ENCODE assay signal across 23 cellular contexts in the genomic region with DNA sequence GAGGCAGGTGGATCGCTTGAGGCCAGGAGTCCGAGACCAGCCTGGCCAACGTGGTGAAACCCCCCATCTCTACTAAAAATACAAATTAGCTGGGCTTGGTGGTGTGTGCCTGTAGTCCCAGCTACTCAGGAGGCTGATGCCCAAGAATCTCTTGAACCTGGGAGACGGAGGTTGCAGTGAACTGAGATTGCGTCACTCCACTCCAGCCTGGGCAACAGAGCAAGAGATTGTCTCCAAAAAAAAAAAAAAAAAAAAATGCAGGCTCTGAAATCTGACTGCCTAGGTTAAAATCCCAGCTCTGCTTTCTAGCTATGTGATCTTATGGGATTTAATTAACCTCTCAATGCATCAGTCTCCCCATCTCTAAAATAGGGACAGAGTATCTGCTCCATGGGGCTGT. TPM values are rescaled to one million over a fixed set of nuclear protein-coding genes. Genes with fewer than 3 reads are reported as not detected.
A peak's percentile ranks its signal among the peaks of the same experiment; 100 is the strongest.
DNase-seq lines count a peak whose midpoint lies in the region; ATAC-seq, FAIRE-seq and TF ChIP-seq lines count a peak whose summit lies in the region.
"Had no signal": no experiment of that assay in that cellular context is flagged by ENCODE, and none has a peak within 500 bp of the region (broad histone marks: within the 10 kb centered on the region; RNA-seq: fewer than 3 reads in every experiment).

No MANE protein-coding gene starts in this region.

- POLR2A ChIA-PET in activated CD8-positive, alpha-beta T cell treated with anti-CD3 and anti-CD28 coated beads for 36 hours (lab: Charles Lee): interaction anchor here (0.8 to 1.9 kb wide), 3 partner anchors 9 to 19 kb away, joined by 3 to 7 read pairs (median 3); no protein-coding TSS in a partner anchor
- POLR2A ChIA-PET in activated CD8-positive, alpha-beta T cell treated with anti-CD3 and anti-CD28 coated beads, Interleukin-2, amount 10 ng/mL, durations not matched to agents 7 days and 5 days (lab: Charles Lee): no interaction called here
- POLR2A ChIA-PET in H1 (lab: Charles Lee; ENCODE audit: partially characterized antibody): interaction anchor here (0.7 kb wide), 1 partner anchor 82 kb away, joined by 3 read pairs; no protein-coding TSS in a partner anchor

- peaks cover 90% of the 10 kb centered on the region for H3K4me1 ChIP-seq in DND-41 (ENCODE audit: insufficient read depth, low read length)
- H3K4me1 ChIP-seq in Loucy (ENCODE audit: insufficient read depth, low read length, poor library complexity, severe bottlenecking): peaks cover 71% of the 10 kb centered on the region
- H3K4me1 ChIP-seq in H1 (replicated peaks in 1 of 4; ENCODE audit: control insufficient read depth in 3 of 4, insufficient read depth in 4 of 4, low read length in 3 of 4): peaks cover 0 to 8% (median 5%) of the 10 kb centered on the region in 4 experiments; a peak in 4 of 7 replicates

- no peak overlapping the region for H3K18ac ChIP-seq in H1 (ENCODE audit: extremely low read depth, low read length)

- no peak overlapping the region for H2BK120ac ChIP-seq in H1 (replicated peaks; ENCODE audit: low read depth, low read length)

- TF ChIP-seq POLR2A in H1 (IDR thresholded peaks at IDR 0.05; ENCODE audit: control extremely low read depth in 1 of 2, low read depth in 2 of 2, low read length in 2 of 2): no peak

- peaks cover 63% of the 10 kb centered on the region for H3K4me1 Mint-ChIP-seq in activated CD8-positive, alpha-beta T cell treated with anti-CD3 and anti-CD28 coated beads for 36 hours (ENCODE audit: low read depth)
- peaks cover 66% of the 10 kb centered on the region for H3K4me1 Mint-ChIP-seq in activated CD8-positive, alpha-beta T cell treated with anti-CD3 and anti-CD28 coated beads, Interleukin-2, amount 10 ng/mL, durations not matched to agents 7 days and 5 days (ENCODE audit: low read depth)
- H3K4me1 Mint-ChIP-seq in immature natural killer cell: peaks cover 45 to 72% of the 10 kb centered on the region in 2 donors

- TF ChIP-seq EP300 in H1 (IDR thresholded peaks at IDR 0.05; ENCODE audit: borderline replicate concordance in 1 of 2, low read depth in 2 of 2, low read length in 2 of 2): no peak

- FAIRE-seq in H1 (lab: Jason Lieb, UNC): no peak
- FAIRE-seq: HTR-8/SVneo, RCC 7860 had no signal

- peaks cover 8% of the 10 kb centered on the region for H3K36me3 Mint-ChIP-seq in activated CD8-positive, alpha-beta T cell treated with anti-CD3 and anti-CD28 coated beads for 36 hours (ENCODE audit: low read depth)
- peaks cover 21% of the 10 kb centered on the region for H3K36me3 Mint-ChIP-seq in activated CD8-positive, alpha-beta T cell treated with anti-CD3 and anti-CD28 coated beads, Interleukin-2, amount 10 ng/mL, durations not matched to agents 7 days and 5 days (ENCODE audit: low read depth)
- H3K36me3 Mint-ChIP-seq in immature natural killer cell: no peaks in the 10 kb centered on the region

- H2AFZ ChIP-seq in DND-41 (ENCODE audit: low read depth, low read length): no peak overlapping the region
- no peak overlapping the region for H2AFZ ChIP-seq in Loucy (ENCODE audit: low read length)
- no peak overlapping the region for H2AFZ ChIP-seq in H1 (ENCODE audit: low read length)
- H2AFZ ChIP-seq: GM23248 had no signal

- H4K91ac ChIP-seq in H1 (replicated peaks; ENCODE audit: insufficient read length, low read length): no peak overlapping the region

- CTCF ChIA-PET in activated CD8-positive, alpha-beta T cell treated with anti-CD3 and anti-CD28 coated beads for 36 hours (lab: Charles Lee): no interaction called here
- CTCF ChIA-PET in activated CD8-positive, alpha-beta T cell treated with anti-CD3 and anti-CD28 coated beads, Interleukin-2, amount 10 ng/mL, durations not matched to agents 7 days and 5 days (lab: Charles Lee): interaction anchor here (0.8 to 1.2 kb wide), 2 partner anchors 51 to 243 kb away, joined by 3 read pairs; no protein-coding TSS in a partner anchor
- CTCF ChIA-PET in H1 (lab: Charles Lee; ENCODE audit: partially characterized antibody): interaction anchor here (1.7 kb wide), 1 partner anchor 51 kb away, joined by 3 read pairs; no protein-coding TSS in a partner anchor

- H2BK12ac ChIP-seq in H1 (ENCODE audit: low read depth, low read length): no peak overlapping the region

- no peaks in the 10 kb centered on the region for H4K20me1 ChIP-seq in DND-41 (ENCODE audit: insufficient read depth, low read length)
- H4K20me1 ChIP-seq in Loucy (ENCODE audit: insufficient read depth, low read length, poor library complexity, severe bottlenecking): no peaks in the 10 kb centered on the region
- no peaks in the 10 kb centered on the region for H4K20me1 ChIP-seq in H1 (replicated peaks in 1 of 2; ENCODE audit: control insufficient read depth in 1 of 2, insufficient read depth in 2 of 2, low read length in 2 of 2)

- no peak overlapping the region for H2BK5ac ChIP-seq in H1 (ENCODE audit: low read depth, low read length)

- no peak overlapping the region for H2AK5ac ChIP-seq in H1 (ENCODE audit: low read depth, low read length)

- no peaks in the 10 kb centered on the region for H3K27me3 Mint-ChIP-seq in activated CD8-positive, alpha-beta T cell treated with anti-CD3 and anti-CD28 coated beads for 36 hours
- no peaks in the 10 kb centered on the region for H3K27me3 Mint-ChIP-seq in activated CD8-positive, alpha-beta T cell treated with anti-CD3 and anti-CD28 coated beads, Interleukin-2, amount 10 ng/mL, durations not matched to agents 7 days and 5 days (ENCODE audit: low read depth)
- H3K27me3 Mint-ChIP-seq in immature natural killer cell (ENCODE audit: low read depth in 3 of 3): peaks cover 0 to 5% (median 2%) of the 10 kb centered on the region in 3 donors
- H3K27me3 Mint-ChIP-seq: CD4-positive, alpha-beta memory T cell had no signal

- H3K27ac ChIP-seq in DND-41 (ENCODE audit: low read length) (peak overlapping the region; percentile 64; the same call in 1 of the 2 replicates), H1 (ENCODE audit: low read depth, low read length) (no peak overlapping the region)
- H3K27ac ChIP-seq: BLaER1, GM23248, HL-60 had no signal

- 0 out of 2 replicates have a peak, but pooled peaks cover 2% of the 10 kb centered on the region for H3K79me1 ChIP-seq in H1 (ENCODE audit: low read depth, low read length)

- H3K9me3 ChIP-seq in DND-41 (ENCODE audit: insufficient read depth, low read length, severe bottlenecking) (no peaks in the 10 kb centered on the region), Loucy (ENCODE audit: insufficient read depth, low read depth, low read length) (no peaks in the 10 kb centered on the region), H1 (ENCODE audit: insufficient read depth in 2 of 2, low read depth in 1 of 2, low read length in 1 of 2) (no peaks in the 10 kb centered on the region)

- H3K56ac ChIP-seq in H1 (replicated peaks; ENCODE audit: insufficient read length, low read depth, low read length): no peak overlapping the region

- no peak for ATAC-seq in activated CD8-positive, alpha-beta T cell treated with anti-CD3 and anti-CD28 coated beads for 36 hours
- ATAC-seq in activated CD8-positive, alpha-beta T cell treated with anti-CD3 and anti-CD28 coated beads, Interleukin-2, amount 10 ng/mL, durations not matched to agents 7 days and 5 days: no peak
- no peak for ATAC-seq in DND-41 (ENCODE audit: insufficient read depth, low read depth)
- ATAC-seq: Right ventricle myocardium inferior had no signal

- intact Hi-C loops in activated CD8-positive, alpha-beta T cell treated with anti-CD3 and anti-CD28 coated beads for 36 hours (cut with micrococcal nuclease): no loop called here

- no peak overlapping the region for H4K5ac ChIP-seq in H1 (ENCODE audit: insufficient read length, low read depth, low read length)

- peak overlapping the region; percentile 93 for H3K4me2 ChIP-seq in DND-41 (ENCODE audit: insufficient read depth, low read length)
- H3K4me2 ChIP-seq in Loucy (ENCODE audit: low read depth, low read length, poor library complexity, severe bottlenecking): peak overlapping the region; percentile 91
- H3K4me2 ChIP-seq in H1 (ENCODE audit: insufficient read depth in 1 of 2, low read depth in 2 of 2, low read length in 2 of 2): no peak overlapping the region
- H3K4me2 ChIP-seq: BLaER1 had no signal

- H2BK20ac ChIP-seq in H1 (ENCODE audit: low read length): no peak overlapping the region

- H3F3A ChIP-seq in Loucy (ENCODE audit: low read depth): peaks cover 13% of the 10 kb centered on the region; the same call in 1 of the 2 replicates

- 87% methylated on average over 5 of the region's 5 CpGs; no CpG with 5 or more reads in 1 of the 2 experiments for WGBS in H1 (ENCODE audit: extremely low coverage in 1 of 2, insufficient coverage in 1 of 2, insufficient read length in 1 of 2, insufficient replicate concordance in 2 of 2, low coverage in 1 of 2, low lambda C conversion rate in 2 of 2, missing lambda C conversion rate in 1 of 2), 2 experiments

- H3K14ac ChIP-seq in H1 (ENCODE audit: insufficient read length): no peak overlapping the region

- no peak overlapping the region for H3K4me3 Mint-ChIP-seq in activated CD8-positive, alpha-beta T cell treated with anti-CD3 and anti-CD28 coated beads for 36 hours
- H3K4me3 Mint-ChIP-seq in activated CD8-positive, alpha-beta T cell treated with anti-CD3 and anti-CD28 coated beads, Interleukin-2, amount 10 ng/mL, durations not matched to agents 7 days and 5 days: no peak overlapping the region
- no peak overlapping the region for H3K4me3 Mint-ChIP-seq in immature natural killer cell

- H3K9me2 ChIP-seq in Loucy (replicated peaks; ENCODE audit: low read depth, low read length): no peaks in the 10 kb centered on the region

- H3K9ac ChIP-seq in DND-41 (ENCODE audit: low read depth, low read length) (peak overlapping the region; percentile 83; the same call in 1 of the 2 replicates), Loucy (ENCODE audit: low read depth, low read length, poor library complexity, severe bottlenecking) (peak overlapping the region; percentile 90), H1 (replicated peaks in 1 of 4; ENCODE audit: extremely low read depth in 1 of 4, low read depth in 3 of 4, low read length in 3 of 4) (no peak overlapping the region)
- H3K9ac ChIP-seq: BLaER1, GM23248 had no signal

- no peak overlapping the region for H3K23ac ChIP-seq in H1 (ENCODE audit: insufficient read length)

- TF ChIP-seq RAD21 in H1 (IDR thresholded peaks at IDR 0.05 in 1 of 2, conservative IDR thresholded peaks at IDR 0.05 in 1 of 2; ENCODE audit: low read depth in 2 of 2, low read length in 2 of 2): no peak

- H3K9me3 Mint-ChIP-seq in activated CD8-positive, alpha-beta T cell treated with anti-CD3 and anti-CD28 coated beads for 36 hours: no peaks in the 10 kb centered on the region
- no peaks in the 10 kb centered on the region for H3K9me3 Mint-ChIP-seq in activated CD8-positive, alpha-beta T cell treated with anti-CD3 and anti-CD28 coated beads, Interleukin-2, amount 10 ng/mL, durations not matched to agents 7 days and 5 days (ENCODE audit: insufficient read depth)
- peaks cover 0 to 2% (median 0%) of the 10 kb centered on the region in 6 donors for H3K9me3 Mint-ChIP-seq in immature natural killer cell
- H3K9me3 Mint-ChIP-seq: CD4-positive, alpha-beta memory T cell had no signal

- peak overlapping the region; percentile 51 for H4K8ac ChIP-seq in H1 (ENCODE audit: extremely low read depth, insufficient read depth, low read length)

- no peak for DNase-seq in activated CD8-positive, alpha-beta T cell treated with anti-CD3 and anti-CD28 coated beads for 36 hours
- DNase-seq in activated CD8-positive, alpha-beta T cell treated with anti-CD3 and anti-CD28 coated beads, Interleukin-2, amount 10 ng/mL, durations not matched to agents 7 days and 5 days: no peak
- DNase-seq in DND-41 (no peak), H1 (ENCODE audit: low read depth in 1 of 2, low spot score in 2 of 2) (no peak), cerebellar nuclear complex (lab: John Stamatoyannopoulos, UW) (no peak), immature natural killer cell (no peak)
- DNase-seq: CD4-positive, alpha-beta memory T cell; DMS153; EL; GM23248; HCEC 1CT; NCI-H1417; NCI-H187; NCI-H2107; NCI-H510A; NCI-H748 treated with DMSO at 0.1 percent for 48 hours; NK-92 treated with Interleukin-12 subunit alpha and Interleukin-12 subunit beta, amount 100 ng/mL, for 24 hours had no signal

- H3K4me3 ChIP-seq in DND-41 (ENCODE audit: low read depth in 1 of 2, low read length in 2 of 2): no peak overlapping the region
- H3K4me3 ChIP-seq in Loucy (ENCODE audit: low read length, poor library complexity, severe bottlenecking): peak overlapping the region; percentile 86
- no peak overlapping the region for H3K4me3 ChIP-seq in H1 (ENCODE audit: extremely low read depth in 1 of 4, insufficient read depth in 2 of 4, low read depth in 3 of 4, low read length in 4 of 4)
- H3K4me3 ChIP-seq: BLaER1, GM23248 had no signal

- TF ChIP-seq CTCF in activated CD8-positive, alpha-beta T cell treated with anti-CD3 and anti-CD28 coated beads for 36 hours (IDR thresholded peaks at IDR 0.05): no peak
- TF ChIP-seq CTCF in DND-41 (IDR thresholded peaks at IDR 0.05; ENCODE audit: borderline replicate concordance, extremely low read depth, low read length, poor library complexity, severe bottlenecking): no peak
- TF ChIP-seq CTCF in Loucy (conservative IDR thresholded peaks at IDR 0.05; ENCODE audit: low read length): no peak
- TF ChIP-seq CTCF in H1 (IDR thresholded peaks at IDR 0.05; ENCODE audit: control extremely low read depth in 1 of 3, insufficient read depth in 1 of 3, low read depth in 1 of 3, low read length in 3 of 3): no peak

- H2BK15ac ChIP-seq in H1 (ENCODE audit: low read length): no peak overlapping the region

- peaks cover 96% of the 10 kb centered on the region for H3K79me2 ChIP-seq in DND-41 (ENCODE audit: insufficient read depth, low read length)
- peaks cover 94% of the 10 kb centered on the region for H3K79me2 ChIP-seq in Loucy (ENCODE audit: insufficient read depth, low read length)
- peaks cover 0 to 75% of the 10 kb centered on the region in 2 experiments; a peak in 2 of 4 replicates for H3K79me2 ChIP-seq in H1 (ENCODE audit: control insufficient read depth in 1 of 2, insufficient read depth in 2 of 2, low read length in 2 of 2)

- H3K23me2 ChIP-seq in H1 (ENCODE audit: low read depth, low read length): peaks cover 7% of the 10 kb centered on the region

- H3K36me3 ChIP-seq in DND-41 (ENCODE audit: insufficient read depth, low read length) (peaks cover 10% of the 10 kb centered on the region), Loucy (ENCODE audit: insufficient read depth, low read length) (no peaks in the 10 kb centered on the region), H1 (ENCODE audit: control insufficient read depth in 2 of 4, insufficient read depth in 4 of 4, low read length in 3 of 4) (no peaks in the 10 kb centered on the region)
- H3K36me3 ChIP-seq: BLaER1 had no signal

- H3K27me3 ChIP-seq in DND-41 (ENCODE audit: insufficient read depth, low read length, poor library complexity) (no peaks in the 10 kb centered on the region), Loucy (ENCODE audit: insufficient read depth, low read length, poor library complexity, severe bottlenecking) (no peaks in the 10 kb centered on the region), H1 (replicated peaks in 1 of 4; ENCODE audit: control insufficient read depth in 3 of 4, extremely low read depth in 1 of 4, insufficient read depth in 3 of 4, low read length in 3 of 4) (no peaks in the 10 kb centered on the region)
- H3K27me3 ChIP-seq: BLaER1 had no signal

- H3K4ac ChIP-seq in H1 (replicated peaks; ENCODE audit: insufficient read length, low read depth, low read length): no peak overlapping the region

- peak overlapping the region; percentile 68 for H3K27ac Mint-ChIP-seq in activated CD8-positive, alpha-beta T cell treated with anti-CD3 and anti-CD28 coated beads for 36 hours
- no peak overlapping the region for H3K27ac Mint-ChIP-seq in activated CD8-positive, alpha-beta T cell treated with anti-CD3 and anti-CD28 coated beads, Interleukin-2, amount 10 ng/mL, durations not matched to agents 7 days and 5 days
- H3K27ac Mint-ChIP-seq in immature natural killer cell: no peak overlapping the region

RNA-seq across cellular contexts. Expression of gene TMEM217, which starts 3.3 kb away (rescaled TPM):
- total RNA-seq in activated CD8-positive, alpha-beta T cell treated with anti-CD3 and anti-CD28 coated beads for 36 hours: 1 to 10 TPM; 4.0 to 5.7 TPM
- 1 to 10 TPM; 3.1 to 3.2 TPM for total RNA-seq in activated CD8-positive, alpha-beta T cell treated with anti-CD3 and anti-CD28 coated beads, Interleukin-2, amount 10 ng/mL, durations not matched to agents 7 days and 5 days
- total RNA-seq in H1 (2021; fragmentation: NEBNext Ultra II Directional; extraction: Animal tissue kit (Norgen Biotek cat#: 25700)): 0.29 and 0.60 TPM in 2 replicates
- 0.27 and 1.1 TPM in 2 replicates for polyA plus RNA-seq in H1 (2011; rRNA removed)
- 0.59 TPM for polyA plus RNA-seq in H1 (2011; cell fraction: cytosol; rRNA removed)
- polyA plus RNA-seq in H1 (2011; cell fraction: nucleus; rRNA removed): 0.37 TPM
- 0.39 to 0.76 TPM (median 0.59 TPM) in 4 replicates for polyA plus RNA-seq in H1 (2012, experiment 1 of 2)
- polyA plus RNA-seq in H1 (2012, experiment 2 of 2): 0.37 TPM
- 1.6 TPM for polyA plus RNA-seq in H1 (2013, experiment 1 of 2)
- 1.2 TPM for polyA plus RNA-seq in H1 (2013, experiment 2 of 2)
- polyA minus RNA-seq in H1 (2011; rRNA and poly(A)+ RNA removed): 0.44 and 0.54 TPM in 2 replicates
- not detected for polyA minus RNA-seq in H1 (2011; cell fraction: cytosol; rRNA and poly(A)+ RNA removed)
- 0.80 TPM for polyA minus RNA-seq in H1 (2011; cell fraction: nucleus; rRNA and poly(A)+ RNA removed)
- polyA plus RNA-seq in immature natural killer cell: under 1 TPM in 2 of 3 donors, not detected in 1; 0.23 to 0.32 TPM

RNA-seq across cellular contexts. Expression of gene TBC1D22B, which starts 3.6 kb away (rescaled TPM):
- total RNA-seq in activated CD8-positive, alpha-beta T cell treated with anti-CD3 and anti-CD28 coated beads for 36 hours: 10 to 100 TPM; 12.1 to 12.3 TPM
- 10 to 100 TPM; 15.4 TPM for total RNA-seq in activated CD8-positive, alpha-beta T cell treated with anti-CD3 and anti-CD28 coated beads, Interleukin-2, amount 10 ng/mL, durations not matched to agents 7 days and 5 days
- 16.9 and 17.4 TPM in 2 replicates for total RNA-seq in H1 (2021; fragmentation: NEBNext Ultra II Directional; extraction: Animal tissue kit (Norgen Biotek cat#: 25700))
- polyA plus RNA-seq in H1 (2011; rRNA removed): 10.1 and 11.6 TPM in 2 replicates
- 11.1 TPM for polyA plus RNA-seq in H1 (2011; cell fraction: cytosol; rRNA removed)
- 12.0 TPM for polyA plus RNA-seq in H1 (2011; cell fraction: nucleus; rRNA removed)
- 13.0 to 15.5 TPM (median 14.5 TPM) in 4 replicates for polyA plus RNA-seq in H1 (2012, experiment 1 of 2)
- 14.1 TPM for polyA plus RNA-seq in H1 (2012, experiment 2 of 2)
- polyA plus RNA-seq in H1 (2013, experiment 1 of 2): 11.6 TPM
- polyA plus RNA-seq in H1 (2013, experiment 2 of 2): 11.5 TPM
- polyA minus RNA-seq in H1 (2011; rRNA and poly(A)+ RNA removed): 8.5 and 11.2 TPM in 2 replicates
- polyA minus RNA-seq in H1 (2011; cell fraction: cytosol; rRNA and poly(A)+ RNA removed): 6.6 TPM
- 11.2 TPM for polyA minus RNA-seq in H1 (2011; cell fraction: nucleus; rRNA and poly(A)+ RNA removed)
- polyA plus RNA-seq in immature natural killer cell: 1 to 10 TPM; 4.3 to 8.4 (median 7.2) TPM

Comparison
In these comparisons a context has a peak if more than half of its experiments do, and no peak if none do; other contexts are left out.
1. H3K4me2 ChIP-seq: peak in DND-41 (single experiment) and Loucy (single experiment); none in H1 (0 of 2).
2. H3K9ac ChIP-seq: peak in DND-41 (single experiment) and Loucy (single experiment); none in H1 (0 of 4).